23 cellular contexts compared by ENCODE assay signal in genomic region chr12:52810554-52810953, GRCh38. TPM values are rescaled to one million over a fixed set of nuclear protein-coding genes. Genes with fewer than 3 reads are reported as not detected.
DNase-seq lines count a peak whose midpoint lies in the region; ATAC-seq and TF ChIP-seq lines count a peak whose summit lies in the region.
"Had no signal": no experiment of that assay in that cellular context is flagged by ENCODE, and none has a peak within 500 bp of the region (broad histone marks: within the 10 kb centered on the region; RNA-seq: fewer than 3 reads in every experiment).

No MANE protein-coding gene starts in this region.

- intact Hi-C loops in posterior vena cava (cut with DNase I) = no loop called here

- DNase-seq in SJSA1 (ENCODE audit: low read depth in 1 of 2, low spot score in 2 of 2) (peak; percentile 79 to 93), posterior vena cava (ENCODE audit: low spot score) (peak; percentile 20), type B pancreatic cell (ENCODE audit: extremely low spot score, unreplicated experiment) (no peak), osteoblast (ENCODE audit: insufficient read length, low spot score, missing footprints) (no peak)
- DNase-seq: AML-193; Caco-2; Calu3; CD4-positive, alpha-beta T cell; CD8-positive, alpha-beta T cell; DMS79; DND-41; EL; GDM1 had no signal

- H3K36me3 ChIP-seq in SJSA1 (no peaks in the 10 kb centered on the region), osteoblast (ENCODE audit: insufficient read depth, low read length) (no peaks in the 10 kb centered on the region)
- H3K36me3 ChIP-seq: BLaER1 treated with 17β-estradiol and CSF1 and Interleukin-3, amounts not matched to agents 10 nM and 100 nM had no signal

- peaks cover 32% of the 10 kb centered on the region for H3K9me3 ChIP-seq in SJSA1 (replicated peaks)
- no peaks in the 10 kb centered on the region for H3K9me3 ChIP-seq in osteoblast (ENCODE audit: low read depth, low read length)
- H3K9me3 ChIP-seq: A549; BLaER1 treated with 17β-estradiol and CSF1 and Interleukin-3, amounts not matched to agents 10 nM and 100 nM; Caco-2 had no signal

- no peak for TF ChIP-seq CTCF in type B pancreatic cell (conservative IDR thresholded peaks at IDR 0.05)
- no peak for TF ChIP-seq CTCF in osteoblast (IDR thresholded peaks at IDR 0.05; ENCODE audit: extremely low read depth, low read depth, low read length)

- H3K27me3 Mint-ChIP-seq in type B pancreatic cell = peaks cover 54% of the 10 kb centered on the region
- H3K27me3 Mint-ChIP-seq: CD4-positive, alpha-beta T cell had no signal

- H3K27ac ChIP-seq in SJSA1 = no peak overlapping the region
- H3K27ac ChIP-seq in osteoblast (ENCODE audit: low read depth, low read length) = no peak overlapping the region
- H3K27ac ChIP-seq: 22Rv1; A549; BLaER1 treated with 17β-estradiol and CSF1 and Interleukin-3, amounts not matched to agents 10 nM and 100 nM; C4-2B had no signal

- H3K27ac Mint-ChIP-seq in type B pancreatic cell = peak overlapping the region; percentile 98
- H3K27ac Mint-ChIP-seq: B cell; CD4-positive, alpha-beta T cell; CD8-positive, alpha-beta T cell had no signal

- no peaks in the 10 kb centered on the region for H3K4me1 Mint-ChIP-seq in type B pancreatic cell (ENCODE audit: unreplicated experiment)
- H3K4me1 Mint-ChIP-seq: B cell had no signal

- H3K36me3 Mint-ChIP-seq in type B pancreatic cell = peaks cover 16% of the 10 kb centered on the region
- H3K36me3 Mint-ChIP-seq: CD8-positive, alpha-beta T cell had no signal

- H3K4me1 ChIP-seq in SJSA1 (replicated peaks) (0 out of 2 replicates have a peak, but pooled peaks cover 3% of the 10 kb centered on the region), osteoblast (ENCODE audit: insufficient read depth, low read length) (no peaks in the 10 kb centered on the region)

- peaks cover 96% of the 10 kb centered on the region for H3K27me3 ChIP-seq in SJSA1 (replicated peaks)
- peaks cover 21% of the 10 kb centered on the region for H3K27me3 ChIP-seq in osteoblast (ENCODE audit: insufficient read depth, low read length)
- H3K27me3 ChIP-seq: BLaER1 treated with 17β-estradiol and CSF1 and Interleukin-3, amounts not matched to agents 10 nM and 100 nM had no signal

- H3K9me3 Mint-ChIP-seq in type B pancreatic cell = no peaks in the 10 kb centered on the region
- H3K9me3 Mint-ChIP-seq: CD4-positive, alpha-beta T cell; CD8-positive, alpha-beta T cell had no signal

- H4K20me1 ChIP-seq in osteoblast (ENCODE audit: insufficient read depth, low read length) = no peaks in the 10 kb centered on the region
- H4K20me1 ChIP-seq: BLaER1 treated with 17β-estradiol and CSF1 and Interleukin-3, amounts not matched to agents 10 nM and 100 nM had no signal

- H3K4me2 ChIP-seq in osteoblast (ENCODE audit: insufficient read depth, low read length) = no peak overlapping the region
- H3K4me2 ChIP-seq: A549; BLaER1 treated with 17β-estradiol and CSF1 and Interleukin-3, amounts not matched to agents 10 nM and 100 nM had no signal

- peak overlapping the region; percentile 86 for H3K4me3 Mint-ChIP-seq in type B pancreatic cell
- H3K4me3 Mint-ChIP-seq: B cell; CD4-positive, alpha-beta T cell; CD8-positive, alpha-beta T cell had no signal

- ATAC-seq in GM21390 (IDR thresholded peaks at IDR 0.05; ENCODE audit: unreplicated experiment) = no peak
- ATAC-seq: A549; CD8-positive, alpha-beta T cell; GM12878 had no signal

- H3K4me3 ChIP-seq in SJSA1 (no peak overlapping the region), osteoblast (ENCODE audit: insufficient read depth, low read length) (no peak overlapping the region)
- H3K4me3 ChIP-seq: A549; BLaER1 treated with 17β-estradiol and CSF1 and Interleukin-3, amounts not matched to agents 10 nM and 100 nM; GM12878 had no signal

- H2AFZ ChIP-seq in osteoblast (ENCODE audit: low read length) = no peak overlapping the region

- no peaks in the 10 kb centered on the region for H3K79me2 ChIP-seq in osteoblast (ENCODE audit: insufficient read depth, low read length)

RNA-seq across cellular contexts. Expression of gene KRT4, which starts 3.4 kb away (rescaled TPM):
- not detected in 2 replicates for total RNA-seq in SJSA1 (2014; rRNA removed; shearing (Covaris generic))
- not detected for total RNA-seq in posterior vena cava
- total RNA-seq in type B pancreatic cell (ENCODE audit: low replicate concordance) = 1,276 and 3,134 TPM in 2 replicates
- not detected in 2 replicates for total RNA-seq in osteoblast
- total RNA-seq: A172; B cell; Calu3; CD4-positive, alpha-beta T cell; CD8-positive, alpha-beta T cell; Daoy; G401; GM12878 had no signal

RNA-seq across cellular contexts. Expression of gene KRT3, which starts 14.6 kb away (rescaled TPM):
- total RNA-seq in SJSA1 (2014; rRNA removed; shearing (Covaris generic)) = 0.08 TPM in 1 of 2 replicates, not detected in the other
- total RNA-seq in posterior vena cava (not detected), type B pancreatic cell (ENCODE audit: low replicate concordance) (0.68 and 2.3 TPM in 2 replicates), osteoblast (not detected in 2 replicates)
- total RNA-seq: A172; B cell; Caco-2; Calu3; CD4-positive, alpha-beta T cell; CD8-positive, alpha-beta T cell; Daoy; G401; GM12878 had no signal

RNA-seq across cellular contexts. Expression of gene KRT79, which starts 23.6 kb away (rescaled TPM):
- total RNA-seq in SJSA1 (2014; rRNA removed; shearing (Covaris generic)) = 0.08 and 1.1 TPM in 2 replicates
- not detected for total RNA-seq in posterior vena cava
- total RNA-seq in type B pancreatic cell (ENCODE audit: low replicate concordance) = not detected in 2 replicates
- not detected in 2 replicates for total RNA-seq in osteoblast
- total RNA-seq: B cell; Caco-2; Calu3; CD4-positive, alpha-beta T cell; CD8-positive, alpha-beta T cell; G401; GM12878 had no signal

RNA-seq across cellular contexts. Expression of gene KRT76, which starts 33.4 kb away (rescaled TPM):
- total RNA-seq in SJSA1 (2014; rRNA removed; shearing (Covaris generic)) = 0.21 TPM in 1 of 2 replicates, not detected in the other
- total RNA-seq in posterior vena cava = not detected
- not detected in 2 replicates for total RNA-seq in type B pancreatic cell (ENCODE audit: low replicate concordance)
- not detected in 2 replicates for total RNA-seq in osteoblast
- total RNA-seq: A172; B cell; Caco-2; Calu3; CD4-positive, alpha-beta T cell; CD8-positive, alpha-beta T cell; Daoy; G401; GM12878 had no signal

RNA-seq across cellular contexts. Expression of gene KRT78, which starts 38.2 kb away (rescaled TPM):
- total RNA-seq in SJSA1 (2014; rRNA removed; shearing (Covaris generic)) = 0.21 TPM in 1 of 2 replicates, not detected in the other
- total RNA-seq in posterior vena cava = not detected
- 14.7 and 29.1 TPM in 2 replicates for total RNA-seq in type B pancreatic cell (ENCODE audit: low replicate concordance)
- total RNA-seq in osteoblast = not detected in 2 replicates
- total RNA-seq: A172; B cell; Caco-2; CD4-positive, alpha-beta T cell; CD8-positive, alpha-beta T cell; Daoy; GM12878 had no signal

Comparison
In these comparisons a context has a peak if more than half of its experiments do, and no peak if none do; other contexts are left out.
1. DNase-seq: peak in SJSA1 (2 of 2) and posterior vena cava (single experiment); none in type B pancreatic cell (single experiment) and osteoblast (single experiment).
2. RNA of gene KRT4, which starts 3.4 kb away (total RNA-seq): 1,276 to 3,134 TPM in type B pancreatic cell; not detected in posterior vena cava, not detected in SJSA1 and not detected in osteoblast; every median in the first group is over 100 times any median in the second.